Comparison of ENCODE assay signal across 8 cellular contexts in genomic region chr17:81684442-81684911, GRCh38. TPM values are rescaled to one million over a fixed set of nuclear protein-coding genes. Genes with fewer than 3 reads are reported as not detected.
A peak's percentile ranks its signal among the peaks of the same experiment; 100 is the strongest.
DNase-seq lines count a peak whose midpoint lies in the region; ATAC-seq and TF ChIP-seq lines count a peak whose summit lies in the region.

No MANE protein-coding gene starts in this region.

- H3K4me3 Mint-ChIP-seq in CD4-positive, CD25-positive, alpha-beta regulatory T cell: peak overlapping the region; percentile 85 to 93 (median 86)

- peak overlapping the region in 2 of 3 donors; percentile 65 to 94 for H3K27ac Mint-ChIP-seq in CD4-positive, CD25-positive, alpha-beta regulatory T cell

- H3K4me1 Mint-ChIP-seq in CD4-positive, CD25-positive, alpha-beta regulatory T cell: peaks cover 5 to 48% (median 11%) of the 10 kb centered on the region in 4 donors

- no peaks in the 10 kb centered on the region for H3K9me3 ChIP-seq in CD4-positive, CD25-positive, alpha-beta regulatory T cell (ENCODE audit: control insufficient read depth in 2 of 2, low read length in 2 of 2)
- H3K9me3 ChIP-seq in lower lobe of right lung (no peaks in the 10 kb centered on the region), vagina (no peaks in the 10 kb centered on the region)

- in situ Hi-C loops in brain microvascular endothelial cell (cut with HindIII; ENCODE audit: low pct_ligation_motif_present, low sequenced_read_pairs): no loop called here

- no peak for TF ChIP-seq POLR2A in vagina (IDR thresholded peaks at IDR 0.05)

- H3K9me3 Mint-ChIP-seq in CD4-positive, CD25-positive, alpha-beta regulatory T cell: no peaks in the 10 kb centered on the region

- peak overlapping the region; percentile 68 for H3K27ac ChIP-seq in CD4-positive, CD25-positive, alpha-beta regulatory T cell (ENCODE audit: insufficient read depth, low read length, poor library complexity, severe bottlenecking)
- peak overlapping the region; percentile 96 for H3K27ac ChIP-seq in brain microvascular endothelial cell
- peak overlapping the region; percentile 93 for H3K27ac ChIP-seq in lower lobe of right lung
- H3K27ac ChIP-seq in vagina: peak overlapping the region; percentile 78

- no peak for DNase-seq in CD4-positive, CD25-positive, alpha-beta regulatory T cell
- DNase-seq in HT1080 (ENCODE audit: low read depth) (peak; percentile 77), brain microvascular endothelial cell (peak; percentile 81), lower lobe of right lung (no peak), vagina (ENCODE audit: extremely low spot score in 2 of 2) (no peak), NAMALWA (ENCODE audit: low spot score) (no peak), OCI-M1 (lab: John Stamatoyannopoulos, UW) (no peak)

- no peaks in the 10 kb centered on the region for H3K27me3 Mint-ChIP-seq in CD4-positive, CD25-positive, alpha-beta regulatory T cell

- H3K27me3 ChIP-seq in CD4-positive, CD25-positive, alpha-beta regulatory T cell (ENCODE audit: control insufficient read depth, insufficient read depth, low read length): no peaks in the 10 kb centered on the region
- H3K27me3 ChIP-seq in brain microvascular endothelial cell (replicated peaks): no peaks in the 10 kb centered on the region
- H3K27me3 ChIP-seq in lower lobe of right lung (ENCODE audit: low read depth): no peaks in the 10 kb centered on the region
- H3K27me3 ChIP-seq in vagina: no peaks in the 10 kb centered on the region

- peak overlapping the region; percentile 89 for H3K4me3 ChIP-seq in CD4-positive, CD25-positive, alpha-beta regulatory T cell (ENCODE audit: low read depth, low read length)
- peak overlapping the region; percentile 93 for H3K4me3 ChIP-seq in brain microvascular endothelial cell (ENCODE audit: low read depth, low read length)
- peak overlapping the region; percentile 98 for H3K4me3 ChIP-seq in lower lobe of right lung
- peak overlapping the region; percentile 85 to 100 for H3K4me3 ChIP-seq in vagina

- peaks cover 11% of the 10 kb centered on the region for H3K36me3 Mint-ChIP-seq in CD4-positive, CD25-positive, alpha-beta regulatory T cell

- no peak for ATAC-seq in CD4-positive, CD25-positive, alpha-beta regulatory T cell (ENCODE audit: low read depth in 2 of 2)
- ATAC-seq in lower lobe of right lung (no peak), HG02981 (IDR thresholded peaks at IDR 0.05; ENCODE audit: unreplicated experiment) (no peak)

- H3K4me1 ChIP-seq in CD4-positive, CD25-positive, alpha-beta regulatory T cell (ENCODE audit: control insufficient read depth, insufficient read depth, low read length, poor library complexity, severe bottlenecking): peaks cover 25% of the 10 kb centered on the region
- H3K4me1 ChIP-seq in lower lobe of right lung (peaks cover 29% of the 10 kb centered on the region), vagina (peaks cover 48% of the 10 kb centered on the region)

- TF ChIP-seq CTCF in brain microvascular endothelial cell (IDR thresholded peaks at IDR 0.05; ENCODE audit: low read depth, low read length, missing control alignments) (no peak), lower lobe of right lung (IDR thresholded peaks at IDR 0.05) (no peak), vagina (IDR thresholded peaks at IDR 0.05) (no peak)

- intact Hi-C loops in lower lobe of right lung (cut with DNase I) (no loop called here), vagina (cut with DNase I) (no loop called here)

- peaks cover 30% of the 10 kb centered on the region for H3K36me3 ChIP-seq in CD4-positive, CD25-positive, alpha-beta regulatory T cell (ENCODE audit: control insufficient read depth, insufficient read depth, low read length)
- H3K36me3 ChIP-seq in brain microvascular endothelial cell (replicated peaks) (peaks cover 43% of the 10 kb centered on the region), lower lobe of right lung (peaks cover 44% of the 10 kb centered on the region), vagina (peaks cover 0 to 49% of the 10 kb centered on the region in 2 donors)

RNA-seq across cellular contexts. Expression of gene HGS, which starts 0.7 kb away (rescaled TPM):
- total RNA-seq in CD4-positive, CD25-positive, alpha-beta regulatory T cell: 148 TPM
- 10 to 100 TPM; 23.4 to 30.5 (median 27.7) TPM for polyA plus RNA-seq in CD4-positive, CD25-positive, alpha-beta regulatory T cell
- 165 and 172 TPM in 2 replicates for total RNA-seq in HT1080 (2014; rRNA removed; shearing (Covaris generic))
- polyA plus RNA-seq in HT1080 (2015; cell fraction: cytosol; rRNA removed): 102 and 109 TPM in 2 replicates
- polyA plus RNA-seq in HT1080 (2015; cell fraction: nucleus; rRNA removed): 333 and 341 TPM in 2 replicates
- total RNA-seq in lower lobe of right lung: 92.0 TPM
- total RNA-seq in vagina: 72.9 TPM

RNA-seq across cellular contexts. Expression of gene ARL16, which starts 0.9 kb away (rescaled TPM):
- total RNA-seq in CD4-positive, CD25-positive, alpha-beta regulatory T cell: 34.7 TPM
- polyA plus RNA-seq in CD4-positive, CD25-positive, alpha-beta regulatory T cell: 10 to 100 TPM; 24.7 to 27.7 (median 26.3) TPM
- total RNA-seq in HT1080 (2014; rRNA removed; shearing (Covaris generic)): 47.9 and 59.7 TPM in 2 replicates
- polyA plus RNA-seq in HT1080 (2015; cell fraction: cytosol; rRNA removed): 25.2 and 32.5 TPM in 2 replicates
- 25.7 and 31.9 TPM in 2 replicates for polyA plus RNA-seq in HT1080 (2015; cell fraction: nucleus; rRNA removed)
- total RNA-seq in lower lobe of right lung (19.0 TPM), vagina (24.1 TPM)

RNA-seq across cellular contexts. Expression of gene CCDC137, which starts 17.9 kb away (rescaled TPM):
- total RNA-seq in CD4-positive, CD25-positive, alpha-beta regulatory T cell: 30.4 TPM
- 10 to 100 TPM; 10.2 to 14.3 (median 12.0) TPM for polyA plus RNA-seq in CD4-positive, CD25-positive, alpha-beta regulatory T cell
- total RNA-seq in HT1080 (2014; rRNA removed; shearing (Covaris generic)): 47.3 and 60.3 TPM in 2 replicates
- 17.0 and 18.4 TPM in 2 replicates for polyA plus RNA-seq in HT1080 (2015; cell fraction: cytosol; rRNA removed)
- 16.2 and 24.9 TPM in 2 replicates for polyA plus RNA-seq in HT1080 (2015; cell fraction: nucleus; rRNA removed)
- total RNA-seq in lower lobe of right lung (12.8 TPM), vagina (13.8 TPM)

RNA-seq across cellular contexts. Expression of gene OXLD1, which starts 18.1 kb away (rescaled TPM):
- total RNA-seq in CD4-positive, CD25-positive, alpha-beta regulatory T cell: 37.7 TPM
- 100 to 1,000 TPM in 1 of 4 donors, 10 to 100 TPM in 3; 78.4 to 108 (median 84.2) TPM for polyA plus RNA-seq in CD4-positive, CD25-positive, alpha-beta regulatory T cell
- total RNA-seq in HT1080 (2014; rRNA removed; shearing (Covaris generic)): 63.5 and 66.8 TPM in 2 replicates
- 47.9 and 77.8 TPM in 2 replicates for polyA plus RNA-seq in HT1080 (2015; cell fraction: cytosol; rRNA removed)
- 61.0 and 72.8 TPM in 2 replicates for polyA plus RNA-seq in HT1080 (2015; cell fraction: nucleus; rRNA removed)
- total RNA-seq in lower lobe of right lung (29.7 TPM), vagina (43.0 TPM)

RNA-seq across cellular contexts. Expression of gene MRPL12, which starts 18.7 kb away (rescaled TPM):
- 18.5 TPM for total RNA-seq in CD4-positive, CD25-positive, alpha-beta regulatory T cell
- polyA plus RNA-seq in CD4-positive, CD25-positive, alpha-beta regulatory T cell: 10 to 100 TPM; 45.1 to 49.2 (median 47.2) TPM
- 51.9 and 57.7 TPM in 2 replicates for total RNA-seq in HT1080 (2014; rRNA removed; shearing (Covaris generic))
- polyA plus RNA-seq in HT1080 (2015; cell fraction: cytosol; rRNA removed): 219 and 267 TPM in 2 replicates
- 65.9 and 77.4 TPM in 2 replicates for polyA plus RNA-seq in HT1080 (2015; cell fraction: nucleus; rRNA removed)
- total RNA-seq in lower lobe of right lung (35.0 TPM), vagina (77.3 TPM)

Comparison
In these comparisons a context has a peak if more than half of its experiments do, and no peak if none do; other contexts are left out.
1. DNase-seq: peak in HT1080 (single experiment) and brain microvascular endothelial cell (single experiment); none in CD4-positive, CD25-positive, alpha-beta regulatory T cell (0 of 3), lower lobe of right lung (single experiment), vagina (0 of 2), NAMALWA (single experiment) and OCI-M1 (single experiment).
2. Peak in every context shown above with its lines, with median percentiles within 50 percentile points of each other: H3K27ac ChIP-seq and H3K4me3 ChIP-seq.